ENCODE assay signal across 1 cellular context in the genomic region with DNA sequence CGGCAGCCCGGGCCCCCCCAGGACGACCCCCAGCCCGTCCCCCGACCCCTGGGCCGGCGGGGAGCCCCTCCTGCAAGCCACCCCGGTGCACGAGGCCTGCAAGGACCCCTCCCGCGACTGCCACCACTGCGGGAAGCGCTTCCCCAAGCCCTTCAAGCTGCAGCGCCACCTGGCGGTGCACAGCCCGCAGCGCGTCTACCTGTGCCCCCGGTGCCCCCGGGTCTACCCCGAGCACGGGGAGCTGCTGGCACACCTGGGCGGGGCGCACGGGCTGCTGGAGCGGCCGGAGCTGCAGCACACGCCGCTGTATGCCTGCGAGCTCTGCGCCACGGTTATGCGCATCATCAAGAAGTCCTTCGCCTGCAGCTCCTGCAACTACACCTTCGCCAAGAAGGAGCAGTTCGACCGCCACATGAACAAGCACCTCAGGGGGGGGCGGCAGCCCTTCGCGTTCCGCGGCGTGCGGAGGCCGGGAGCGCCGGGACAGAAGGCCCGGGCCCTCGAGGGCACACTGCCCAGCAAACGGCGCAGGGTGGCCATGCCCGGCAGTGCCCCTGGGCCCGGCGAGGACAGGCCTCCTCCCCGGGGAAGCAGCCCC.
TF ChIP-seq lines count a peak whose summit lies in the region.

No MANE protein-coding gene starts in this region.

TF ChIP-seq in K562, 482 proteins besides CTCF, POLR2A, EP300 and RAD21 (continued from another document):
- TF ChIP-seq, protein P1, sequence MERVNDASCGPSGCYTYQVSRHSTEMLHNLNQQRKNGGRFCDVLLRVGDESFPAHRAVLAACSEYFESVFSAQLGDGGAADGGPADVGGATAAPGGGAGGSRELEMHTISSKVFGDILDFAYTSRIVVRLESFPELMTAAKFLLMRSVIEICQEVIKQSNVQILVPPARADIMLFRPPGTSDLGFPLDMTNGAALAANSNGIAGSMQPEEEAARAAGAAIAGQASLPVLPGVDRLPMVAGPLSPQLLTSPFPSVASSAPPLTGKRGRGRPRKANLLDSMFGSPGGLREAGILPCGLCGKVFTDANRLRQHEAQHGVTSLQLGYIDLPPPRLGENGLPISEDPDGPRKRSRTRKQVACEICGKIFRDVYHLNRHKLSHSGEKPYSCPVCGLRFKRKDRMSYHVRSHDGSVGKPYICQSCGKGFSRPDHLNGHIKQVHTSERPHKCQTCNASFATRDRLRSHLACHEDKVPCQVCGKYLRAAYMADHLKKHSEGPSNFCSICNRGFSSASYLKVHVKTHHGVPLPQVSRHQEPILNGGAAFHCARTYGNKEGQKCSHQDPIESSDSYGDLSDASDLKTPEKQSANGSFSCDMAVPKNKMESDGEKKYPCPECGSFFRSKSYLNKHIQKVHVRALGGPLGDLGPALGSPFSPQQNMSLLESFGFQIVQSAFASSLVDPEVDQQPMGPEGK (CRISPR knock-in tag; IDR thresholded peaks at IDR 0.05; ENCODE audit: borderline replicate concordance) = no peak
- TF ChIP-seq MEIS2 (IDR thresholded peaks at IDR 0.05; ENCODE audit: partially characterized antibody) (no peak), NELFE (IDR thresholded peaks at IDR 0.05; ENCODE audit: insufficient read depth, insufficient read length) (no peak), SREBF1 (IDR thresholded peaks at IDR 0.05; ENCODE audit: borderline replicate concordance, low read depth, low read length) (no peak), LEF1 (IDR thresholded peaks at IDR 0.05) (no peak), SMC3 (conservative IDR thresholded peaks at IDR 0.05; ENCODE audit: insufficient read depth, low read depth, low read length) (peak; percentile 76), RNF2 (IDR thresholded peaks at IDR 0.05) (no peak), MAZ (CRISPR knock-in tag; conservative IDR thresholded peaks at IDR 0.05 in 1 of 2, IDR thresholded peaks at IDR 0.05 in 1 of 2) (peak; percentile 37 to 53; a peak in 1 of 4 replicates), KHSRP (IDR thresholded peaks at IDR 0.05) (no peak), SAFB2 (IDR thresholded peaks at IDR 0.05; ENCODE audit: borderline replicate concordance, low read depth, low read length, severe bottlenecking) (no peak), ZNF780A (CRISPR knock-in tag; IDR thresholded peaks at IDR 0.05) (no peak), CAMTA2 (CRISPR knock-in tag; conservative IDR thresholded peaks at IDR 0.05) (no peak), ZNF197 (CRISPR knock-in tag; IDR thresholded peaks at IDR 0.05; ENCODE audit: low read depth) (no peak), KLF16 (IDR thresholded peaks at IDR 0.05) (0 out of 2 replicates have a peak, but pooled peaks have one; percentile 14), PHF20 (IDR thresholded peaks at IDR 0.05; ENCODE audit: partially characterized antibody) (no peak), ATF7 (IDR thresholded peaks at IDR 0.05) (0 out of 2 replicates have a peak, but pooled peaks have one; percentile 21), CHCHD3 (CRISPR knock-in tag; IDR thresholded peaks at IDR 0.05) (no peak), SMAD4 (CRISPR knock-in tag; conservative IDR thresholded peaks at IDR 0.05) (no peak), MYNN (IDR thresholded peaks at IDR 0.05) (0 out of 2 replicates have a peak, but pooled peaks have one; percentile 31), MYNN (CRISPR knock-in tag; IDR thresholded peaks at IDR 0.05) (no peak), ZNF175 (CRISPR knock-in tag; IDR thresholded peaks at IDR 0.05; ENCODE audit: low read depth) (no peak), NR2C1 (IDR thresholded peaks at IDR 0.05) (no peak), NR2C1 (tag; IDR thresholded peaks at IDR 0.05) (no peak), CTBP1 (IDR thresholded peaks at IDR 0.05; ENCODE audit: borderline replicate concordance) (peak; percentile 49; the same call in 1 of the 2 replicates), NONO (IDR thresholded peaks at IDR 0.05; ENCODE audit: low read depth in 2 of 2, low read length in 1 of 2) (0 out of 4 replicates have a peak, but pooled peaks of 1 of the 2 experiments have one; percentile 32), ZBTB7A (IDR thresholded peaks at IDR 0.05; ENCODE audit: borderline replicate concordance, control insufficient read depth, low read depth, low read length) (peak; percentile 58; the same call in 1 of the 2 replicates)
- TF ChIP-seq, protein P2, sequence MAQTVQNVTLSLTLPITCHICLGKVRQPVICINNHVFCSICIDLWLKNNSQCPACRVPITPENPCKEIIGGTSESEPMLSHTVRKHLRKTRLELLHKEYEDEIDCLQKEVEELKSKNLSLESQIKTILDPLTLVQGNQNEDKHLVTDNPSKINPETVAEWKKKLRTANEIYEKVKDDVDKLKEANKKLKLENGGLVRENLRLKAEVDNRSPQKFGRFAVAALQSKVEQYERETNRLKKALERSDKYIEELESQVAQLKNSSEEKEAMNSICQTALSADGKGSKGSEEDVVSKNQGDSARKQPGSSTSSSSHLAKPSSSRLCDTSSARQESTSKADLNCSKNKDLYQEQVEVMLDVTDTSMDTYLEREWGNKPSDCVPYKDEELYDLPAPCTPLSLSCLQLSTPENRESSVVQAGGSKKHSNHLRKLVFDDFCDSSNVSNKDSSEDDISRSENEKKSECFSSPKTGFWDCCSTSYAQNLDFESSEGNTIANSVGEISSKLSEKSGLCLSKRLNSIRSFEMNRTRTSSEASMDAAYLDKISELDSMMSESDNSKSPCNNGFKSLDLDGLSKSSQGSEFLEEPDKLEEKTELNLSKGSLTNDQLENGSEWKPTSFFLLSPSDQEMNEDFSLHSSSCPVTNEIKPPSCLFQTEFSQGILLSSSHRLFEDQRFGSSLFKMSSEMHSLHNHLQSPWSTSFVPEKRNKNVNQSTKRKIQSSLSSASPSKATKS (CRISPR knock-in tag; IDR thresholded peaks at IDR 0.05) = no peak
- TF ChIP-seq, protein P3, sequence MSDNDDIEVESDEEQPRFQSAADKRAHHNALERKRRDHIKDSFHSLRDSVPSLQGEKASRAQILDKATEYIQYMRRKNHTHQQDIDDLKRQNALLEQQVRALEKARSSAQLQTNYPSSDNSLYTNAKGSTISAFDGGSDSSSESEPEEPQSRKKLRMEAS (CRISPR knock-in tag; IDR thresholded peaks at IDR 0.05) = no peak
- TF ChIP-seq, protein P4, sequence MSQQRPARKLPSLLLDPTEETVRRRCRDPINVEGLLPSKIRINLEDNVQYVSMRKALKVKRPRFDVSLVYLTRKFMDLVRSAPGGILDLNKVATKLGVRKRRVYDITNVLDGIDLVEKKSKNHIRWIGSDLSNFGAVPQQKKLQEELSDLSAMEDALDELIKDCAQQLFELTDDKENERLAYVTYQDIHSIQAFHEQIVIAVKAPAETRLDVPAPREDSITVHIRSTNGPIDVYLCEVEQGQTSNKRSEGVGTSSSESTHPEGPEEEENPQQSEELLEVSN (IDR thresholded peaks at IDR 0.05; ENCODE audit: borderline replicate concordance in 1 of 2, extremely low read depth in 1 of 2, insufficient read depth in 1 of 2, insufficient read length in 1 of 2, low read depth in 1 of 2, low read length in 1 of 2, poor library complexity in 1 of 2, severe bottlenecking in 1 of 2) = peak in 1 of 2 experiments; percentile 37
- TF ChIP-seq, protein P5, sequence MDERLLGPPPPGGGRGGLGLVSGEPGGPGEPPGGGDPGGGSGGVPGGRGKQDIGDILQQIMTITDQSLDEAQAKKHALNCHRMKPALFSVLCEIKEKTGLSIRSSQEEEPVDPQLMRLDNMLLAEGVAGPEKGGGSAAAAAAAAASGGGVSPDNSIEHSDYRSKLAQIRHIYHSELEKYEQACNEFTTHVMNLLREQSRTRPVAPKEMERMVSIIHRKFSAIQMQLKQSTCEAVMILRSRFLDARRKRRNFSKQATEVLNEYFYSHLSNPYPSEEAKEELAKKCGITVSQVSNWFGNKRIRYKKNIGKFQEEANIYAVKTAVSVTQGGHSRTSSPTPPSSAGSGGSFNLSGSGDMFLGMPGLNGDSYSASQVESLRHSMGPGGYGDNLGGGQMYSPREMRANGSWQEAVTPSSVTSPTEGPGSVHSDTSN (CRISPR knock-in tag; IDR thresholded peaks at IDR 0.05; ENCODE audit: low read depth) = no peak
- TF ChIP-seq, protein P5 (tag; conservative IDR thresholded peaks at IDR 0.05; ENCODE audit: low read depth) = no peak
TF ChIP-seq in K562: peak in this region for 23.
